Comparison of ENCODE assay signal across 15 cellular contexts in genomic region chr1:6464915-6465314, GRCh38. TPM values are rescaled to one million over a fixed set of nuclear protein-coding genes. Genes with fewer than 3 reads are reported as not detected.
DNase-seq lines count a peak whose midpoint lies in the region; ATAC-seq and TF ChIP-seq lines count a peak whose summit lies in the region.
"Had no signal": no experiment of that assay in that cellular context is flagged by ENCODE, and none has a peak within 500 bp of the region (broad histone marks: within the 10 kb centered on the region; RNA-seq: fewer than 3 reads in every experiment).

No MANE protein-coding gene starts in this region.

- H3K9me3 Mint-ChIP-seq in activated CD4-positive, alpha-beta T cell treated with anti-CD3 and anti-CD28 coated beads for 36 hours (ENCODE audit: low read depth), result no peaks in the 10 kb centered on the region
- no peaks in the 10 kb centered on the region for H3K9me3 Mint-ChIP-seq in CD4-positive, alpha-beta T cell
- H3K9me3 Mint-ChIP-seq in activated T-helper 17 cell treated with anti-CD3 and anti-CD28 coated beads, Interleukin-2, amount 50 U/mL, for 72 hours, result no peaks in the 10 kb centered on the region

- POLR2A ChIA-PET in activated CD4-positive, alpha-beta T cell treated with anti-CD3 and anti-CD28 coated beads for 36 hours (lab: Charles Lee), result no interaction called here
- POLR2A ChIA-PET in CD4-positive, alpha-beta T cell (lab: Charles Lee), result interaction anchor here (0.6 to 6.9 kb wide), 3 partner anchors 11 to 1957 kb away, joined by 3 to 40 read pairs (median 4); no protein-coding TSS in a partner anchor

- H3K27me3 ChIP-seq in CD4-positive, alpha-beta T cell (ENCODE audit: control insufficient read depth, insufficient read depth, low read length), result no peaks in the 10 kb centered on the region
- H3K27me3 ChIP-seq in mononuclear cell (ENCODE audit: insufficient read depth, low read length), result no peaks in the 10 kb centered on the region
- H3K27me3 ChIP-seq: adrenal gland had no signal

- H3K9me3 ChIP-seq in CD4-positive, alpha-beta T cell (ENCODE audit: control insufficient read depth, low read length), result no peaks in the 10 kb centered on the region
- H3K9me3 ChIP-seq in mononuclear cell (ENCODE audit: low read depth, low read length), result no peaks in the 10 kb centered on the region
- H3K9me3 ChIP-seq: adrenal gland, neutrophil had no signal

- no peak for ATAC-seq in activated CD4-positive, alpha-beta T cell treated with anti-CD3 and anti-CD28 coated beads for 36 hours
- ATAC-seq in CD4-positive, alpha-beta T cell (ENCODE audit: poor library complexity), result no peak
- ATAC-seq in activated T-helper 17 cell treated with anti-CD3 and anti-CD28 coated beads, Interleukin-2, amount 50 U/mL, for 72 hours (replicated peaks), result no peak
- ATAC-seq in GM18870 (IDR thresholded peaks at IDR 0.05; ENCODE audit: unreplicated experiment), result no peak
- no peak for ATAC-seq in GM18511 (IDR thresholded peaks at IDR 0.05; ENCODE audit: unreplicated experiment)

- TF ChIP-seq CTCF in CD4-positive, alpha-beta T cell (IDR thresholded peaks at IDR 0.05), result no peak

- H3K36me3 Mint-ChIP-seq in activated CD4-positive, alpha-beta T cell treated with anti-CD3 and anti-CD28 coated beads for 36 hours (ENCODE audit: low read depth), result peaks cover 35% of the 10 kb centered on the region
- peaks cover 52% of the 10 kb centered on the region for H3K36me3 Mint-ChIP-seq in CD4-positive, alpha-beta T cell (ENCODE audit: low read depth)
- H3K36me3 Mint-ChIP-seq in activated T-helper 17 cell treated with anti-CD3 and anti-CD28 coated beads, Interleukin-2, amount 50 U/mL, for 72 hours (ENCODE audit: low read depth), result peaks cover 56% of the 10 kb centered on the region
- H3K36me3 Mint-ChIP-seq: CD14-positive monocyte had no signal

- peak overlapping the region; percentile 97 for H3K27ac ChIP-seq in CD4-positive, alpha-beta T cell (ENCODE audit: low read depth, low read length)
- H3K27ac ChIP-seq: adrenal gland, KMS-11, neutrophil, SK-N-MC had no signal

- no peak for DNase-seq in activated CD4-positive, alpha-beta T cell treated with anti-CD3 and anti-CD28 coated beads for 36 hours
- no peak for DNase-seq in activated CD4-positive, alpha-beta T cell treated with anti-CD3 and anti-CD28 coated beads, Interleukin-2, amount 50 U/mL, for 1 hour
- DNase-seq in CD4-positive, alpha-beta T cell, result no peak
- DNase-seq in NCI-H1417 treated with DMSO at 0.1 percent for 48 hours (lab: John Stamatoyannopoulos, UW), result no peak
- DNase-seq: HCEC 1CT, NCI-H1048 had no signal

- H3K4me1 ChIP-seq in mononuclear cell (ENCODE audit: insufficient read depth, low read length), result peaks cover 28% of the 10 kb centered on the region

- peak overlapping the region; percentile 90 for H3K27ac Mint-ChIP-seq in activated CD4-positive, alpha-beta T cell treated with anti-CD3 and anti-CD28 coated beads for 36 hours
- H3K27ac Mint-ChIP-seq in CD4-positive, alpha-beta T cell, result peak overlapping the region; percentile 96
- peak overlapping the region; percentile 92 for H3K27ac Mint-ChIP-seq in activated T-helper 17 cell treated with anti-CD3 and anti-CD28 coated beads, Interleukin-2, amount 50 U/mL, for 72 hours

- H3K4me3 ChIP-seq in mononuclear cell (ENCODE audit: low read length), result peak overlapping the region; percentile 47
- H3K4me3 ChIP-seq: adrenal gland had no signal

- CTCF ChIA-PET in activated CD4-positive, alpha-beta T cell treated with anti-CD3 and anti-CD28 coated beads for 36 hours (lab: Charles Lee), result interaction anchor here (0.6 to 1.3 kb wide), 5 partner anchors 13 to 220 kb away, joined by 3 to 4 read pairs (median 3); no protein-coding TSS in a partner anchor
- CTCF ChIA-PET in CD4-positive, alpha-beta T cell (lab: Charles Lee), result interaction anchor here (1.0 to 4.9 kb wide), 4 partner anchors 10 to 473 kb away, joined by 3 to 34 read pairs (median 12); partner anchors contain the start of genes ESPN and NPHP4

- no peaks in the 10 kb centered on the region for H3K27me3 Mint-ChIP-seq in activated CD4-positive, alpha-beta T cell treated with anti-CD3 and anti-CD28 coated beads for 36 hours
- no peaks in the 10 kb centered on the region for H3K27me3 Mint-ChIP-seq in CD4-positive, alpha-beta T cell
- H3K27me3 Mint-ChIP-seq in activated T-helper 17 cell treated with anti-CD3 and anti-CD28 coated beads, Interleukin-2, amount 50 U/mL, for 72 hours, result no peaks in the 10 kb centered on the region

- intact Hi-C loops in activated CD4-positive, alpha-beta T cell treated with anti-CD3 and anti-CD28 coated beads for 36 hours (cut with DNase I, micrococcal nuclease), result loop anchor here in 1 of 2 experiments (2.0 to 10.0 kb wide), 4 partner anchors 20 to 470 kb away; partner anchors contain the start of genes CAMTA1 and NPHP4
- intact Hi-C loops in CD4-positive, alpha-beta T cell (cut with DNase I, micrococcal nuclease), result loop anchor here in 1 of 2 experiments (1.0 kb wide), 1 partner anchor 10 kb away; no protein-coding TSS in a partner anchor

- peak overlapping the region; percentile 84 for H3K4me3 Mint-ChIP-seq in activated CD4-positive, alpha-beta T cell treated with anti-CD3 and anti-CD28 coated beads for 36 hours
- H3K4me3 Mint-ChIP-seq in CD4-positive, alpha-beta T cell, result peak overlapping the region; percentile 98
- peak overlapping the region; percentile 97 for H3K4me3 Mint-ChIP-seq in activated T-helper 17 cell treated with anti-CD3 and anti-CD28 coated beads, Interleukin-2, amount 50 U/mL, for 72 hours

- peaks cover 46% of the 10 kb centered on the region for H3K4me1 Mint-ChIP-seq in activated CD4-positive, alpha-beta T cell treated with anti-CD3 and anti-CD28 coated beads for 36 hours
- peaks cover 57% of the 10 kb centered on the region for H3K4me1 Mint-ChIP-seq in CD4-positive, alpha-beta T cell (ENCODE audit: low read depth)
- peaks cover 23% of the 10 kb centered on the region for H3K4me1 Mint-ChIP-seq in activated T-helper 17 cell treated with anti-CD3 and anti-CD28 coated beads, Interleukin-2, amount 50 U/mL, for 72 hours

RNA-seq across cellular contexts. Expression of gene TNFRSF25, which starts 1.1 kb away (rescaled TPM):
- 10 to 100 TPM; 57.3 to 66.7 TPM for total RNA-seq in activated CD4-positive, alpha-beta T cell treated with anti-CD3 and anti-CD28 coated beads for 36 hours
- total RNA-seq in CD4-positive, alpha-beta T cell, result 100 to 1,000 TPM; 220 to 225 TPM
- 100 to 1,000 TPM; 132 to 199 TPM for total RNA-seq in activated T-helper 17 cell treated with anti-CD3 and anti-CD28 coated beads, Interleukin-2, amount 50 U/mL, for 72 hours
- 60.7 TPM for total RNA-seq in mononuclear cell

RNA-seq across cellular contexts. Expression of gene PLEKHG5, which starts 26.6 kb away (rescaled TPM):
- total RNA-seq in activated CD4-positive, alpha-beta T cell treated with anti-CD3 and anti-CD28 coated beads for 36 hours, result 1 to 10 TPM in 1 of 2 experiments, under 1 TPM in 1; 0.76 to 1.1 TPM
- 1 to 10 TPM; 5.0 to 6.1 TPM for total RNA-seq in CD4-positive, alpha-beta T cell
- 1 to 10 TPM; 3.2 to 3.8 TPM for total RNA-seq in activated T-helper 17 cell treated with anti-CD3 and anti-CD28 coated beads, Interleukin-2, amount 50 U/mL, for 72 hours
- 2.1 TPM for total RNA-seq in mononuclear cell

RNA-seq across cellular contexts. Expression of gene ESPN, which starts 40.3 kb away (rescaled TPM):
- under 1 TPM; 0.14 to 0.55 TPM for total RNA-seq in activated CD4-positive, alpha-beta T cell treated with anti-CD3 and anti-CD28 coated beads for 36 hours
- total RNA-seq in CD4-positive, alpha-beta T cell, result 1 to 10 TPM; 2.0 to 3.9 TPM
- total RNA-seq in activated T-helper 17 cell treated with anti-CD3 and anti-CD28 coated beads, Interleukin-2, amount 50 U/mL, for 72 hours, result 1 to 10 TPM in 1 of 2 donors, under 1 TPM in 1; 0.71 to 3.5 TPM
- total RNA-seq in mononuclear cell, result 0.52 TPM

RNA-seq across cellular contexts. Expression of gene HES2, which starts 45.2 kb away (rescaled TPM):
- total RNA-seq in activated CD4-positive, alpha-beta T cell treated with anti-CD3 and anti-CD28 coated beads for 36 hours, result under 1 TPM in 1 of 2 experiments, not detected in 1; 0.05 TPM
- total RNA-seq in CD4-positive, alpha-beta T cell, result not detected
- total RNA-seq in activated T-helper 17 cell treated with anti-CD3 and anti-CD28 coated beads, Interleukin-2, amount 50 U/mL, for 72 hours, result under 1 TPM; 0.17 to 0.37 TPM
- total RNA-seq in mononuclear cell, result not detected
